9 cellular contexts compared by ENCODE assay signal in genomic region chr3:42547401-42547945, GRCh38. TPM values are rescaled to one million over a fixed set of nuclear protein-coding genes. Genes with fewer than 3 reads are reported as not detected.
DNase-seq lines count a peak whose midpoint lies in the region; ATAC-seq and TF ChIP-seq lines count a peak whose summit lies in the region.
"Had no signal": no experiment of that assay in that cellular context is flagged by ENCODE, and none has a peak within 500 bp of the region (broad histone marks: within the 10 kb centered on the region; RNA-seq: fewer than 3 reads in every experiment).

No MANE protein-coding gene starts in this region.

- TF ChIP-seq CTCF in foreskin keratinocyte (conservative IDR thresholded peaks at IDR 0.05) (peak; percentile 86), omental fat pad (IDR thresholded peaks at IDR 0.05) (peak in 2 of 3 donors; percentile 48 to 85), thyroid gland (IDR thresholded peaks at IDR 0.05) (peak; percentile 65 to 98 (median 71))

- H3K4me3 Mint-ChIP-seq in activated T-helper 2 cell treated with anti-CD3 and anti-CD28 coated beads, Interferon-gamma antibody, Interleukin-2, Interleukin-4, amounts not matched to agents 10 μg/mL and 5 μg/mL and 100 μg/mL, durations not matched to agents 14 hours and 24 hours and 36 hours (ENCODE audit: low read depth), result no peak overlapping the region

- 39 to 48% methylated on average over 7 of the region's 7 CpGs for WGBS in thyroid gland, 2 donors

- no peak overlapping the region for H3K27ac Mint-ChIP-seq in activated T-helper 2 cell treated with anti-CD3 and anti-CD28 coated beads, Interferon-gamma antibody, Interleukin-2, Interleukin-4, amounts not matched to agents 10 μg/mL and 5 μg/mL and 100 μg/mL, durations not matched to agents 14 hours and 24 hours and 36 hours

- H3K9me3 ChIP-seq in thyroid gland, result no peaks in the 10 kb centered on the region

- H3K27ac ChIP-seq in foreskin keratinocyte (no peak overlapping the region), thyroid gland (no peak overlapping the region)

- peak; percentile 58 for DNase-seq in Daoy (ENCODE audit: low read depth)
- DNase-seq in RKO (ENCODE audit: low spot score), result peak; percentile 55
- DNase-seq in activated T-helper 2 cell treated with anti-CD3 and anti-CD28 coated beads, Interferon-gamma antibody, Interleukin-2, Interleukin-4, amounts not matched to agents 10 μg/mL and 5 μg/mL and 100 μg/mL, durations not matched to agents 14 hours and 24 hours and 36 hours (ENCODE audit: low spot score), result peak; percentile 37
- peak in 1 of 2 donors; percentile 35 for DNase-seq in foreskin keratinocyte
- DNase-seq in omental fat pad (ENCODE audit: low spot score), result peak; percentile 51
- DNase-seq in thyroid gland, result peak; percentile 60 to 68

- intact Hi-C loops in activated T-helper 2 cell treated with anti-CD3 and anti-CD28 coated beads, Interferon-gamma antibody, Interleukin-2, Interleukin-4, amounts not matched to agents 10 μg/mL and 5 μg/mL and 100 μg/mL, durations not matched to agents 14 hours and 24 hours and 36 hours (cut with micrococcal nuclease), result loop anchor here (5.0 kb wide), 1 partner anchor 300 kb away; no protein-coding TSS in a partner anchor
- intact Hi-C loops in thyroid gland (cut with DNase I), result loop anchor here (10.0 kb wide), 1 partner anchor 293 kb away; no protein-coding TSS in a partner anchor

- H3K36me3 Mint-ChIP-seq in activated T-helper 2 cell treated with anti-CD3 and anti-CD28 coated beads, Interferon-gamma antibody, Interleukin-2, Interleukin-4, amounts not matched to agents 10 μg/mL and 5 μg/mL and 100 μg/mL, durations not matched to agents 14 hours and 24 hours and 36 hours (ENCODE audit: low read depth), result peaks cover 21% of the 10 kb centered on the region

- H3K9me3 Mint-ChIP-seq in activated T-helper 2 cell treated with anti-CD3 and anti-CD28 coated beads, Interferon-gamma antibody, Interleukin-2, Interleukin-4, amounts not matched to agents 10 μg/mL and 5 μg/mL and 100 μg/mL, durations not matched to agents 14 hours and 24 hours and 36 hours, result no peaks in the 10 kb centered on the region

- H3K27me3 ChIP-seq in foreskin keratinocyte (no peaks in the 10 kb centered on the region), thyroid gland (no peaks in the 10 kb centered on the region)

- H3K36me3 ChIP-seq in thyroid gland, result peaks cover 0 to 7% of the 10 kb centered on the region in 2 donors

- H3K4me1 Mint-ChIP-seq in activated T-helper 2 cell treated with anti-CD3 and anti-CD28 coated beads, Interferon-gamma antibody, Interleukin-2, Interleukin-4, amounts not matched to agents 10 μg/mL and 5 μg/mL and 100 μg/mL, durations not matched to agents 14 hours and 24 hours and 36 hours (ENCODE audit: low read depth), result peaks cover 3% of the 10 kb centered on the region

- H3K4me1 ChIP-seq in foreskin keratinocyte (no peaks in the 10 kb centered on the region), thyroid gland (peaks cover 12 to 21% of the 10 kb centered on the region in 2 donors)

- TF ChIP-seq POLR2A in thyroid gland (IDR thresholded peaks at IDR 0.05), result no peak

- H3K27me3 Mint-ChIP-seq in activated T-helper 2 cell treated with anti-CD3 and anti-CD28 coated beads, Interferon-gamma antibody, Interleukin-2, Interleukin-4, amounts not matched to agents 10 μg/mL and 5 μg/mL and 100 μg/mL, durations not matched to agents 14 hours and 24 hours and 36 hours (ENCODE audit: low read depth), result no peaks in the 10 kb centered on the region

- peak; percentile 60 for ATAC-seq in HG02885 (IDR thresholded peaks at IDR 0.05; ENCODE audit: poor library complexity, unreplicated experiment)
- peak; percentile 79 for ATAC-seq in foreskin keratinocyte
- ATAC-seq in omental fat pad (ENCODE audit: low FRiP score), result peak; percentile 40
- no peak for ATAC-seq in GM19023 (IDR thresholded peaks at IDR 0.05; ENCODE audit: unreplicated experiment)

- no peak overlapping the region for H3K4me3 ChIP-seq in thyroid gland (replicated peaks in 1 of 3)

RNA-seq across cellular contexts. Expression of gene SEC22C, which starts 34.3 kb away (rescaled TPM):
- 47.7 and 60.1 TPM in 2 replicates for total RNA-seq in Daoy (2014; rRNA removed; shearing (Covaris generic))
- 36.1 and 40.1 TPM in 2 replicates for total RNA-seq in activated T-helper 2 cell treated with anti-CD3 and anti-CD28 coated beads, Interferon-gamma antibody, Interleukin-2, Interleukin-4, amounts not matched to agents 10 μg/mL and 5 μg/mL and 100 μg/mL, durations not matched to agents 14 hours and 24 hours and 36 hours
- total RNA-seq in foreskin keratinocyte (54.8 and 59.8 TPM in 2 replicates), omental fat pad (10 to 100 TPM; 46.0 to 81.2 (median 56.1) TPM), thyroid gland (10 to 100 TPM; 59.9 to 66.4 (median 62.7) TPM)
- polyA plus RNA-seq in foreskin keratinocyte, result 34.9 and 40.5 TPM in 2 replicates

RNA-seq across cellular contexts. Expression of gene SS18L2, which starts 43.2 kb away (rescaled TPM):
- 27.4 and 38.1 TPM in 2 replicates for total RNA-seq in Daoy (2014; rRNA removed; shearing (Covaris generic))
- 62.4 and 67.1 TPM in 2 replicates for total RNA-seq in activated T-helper 2 cell treated with anti-CD3 and anti-CD28 coated beads, Interferon-gamma antibody, Interleukin-2, Interleukin-4, amounts not matched to agents 10 μg/mL and 5 μg/mL and 100 μg/mL, durations not matched to agents 14 hours and 24 hours and 36 hours
- total RNA-seq in foreskin keratinocyte, result 27.2 and 31.9 TPM in 2 replicates
- 41.9 and 50.1 TPM in 2 replicates for polyA plus RNA-seq in foreskin keratinocyte
- 10 to 100 TPM; 16.4 to 24.5 (median 19.5) TPM for total RNA-seq in omental fat pad
- total RNA-seq in thyroid gland, result 10 to 100 TPM; 16.0 to 54.0 (median 27.9) TPM

RNA-seq across cellular contexts. Expression of gene VIPR1, which starts 45.0 kb away (rescaled TPM):
- 19.3 and 31.7 TPM in 2 replicates for total RNA-seq in Daoy (2014; rRNA removed; shearing (Covaris generic))
- 0.51 and 0.52 TPM in 2 replicates for total RNA-seq in activated T-helper 2 cell treated with anti-CD3 and anti-CD28 coated beads, Interferon-gamma antibody, Interleukin-2, Interleukin-4, amounts not matched to agents 10 μg/mL and 5 μg/mL and 100 μg/mL, durations not matched to agents 14 hours and 24 hours and 36 hours
- total RNA-seq in foreskin keratinocyte (2.8 and 3.2 TPM in 2 replicates), omental fat pad (10 to 100 TPM in 1 of 4 donors, 1 to 10 TPM in 3; 2.9 to 73.8 (median 6.2) TPM), thyroid gland (100 to 1,000 TPM in 1 of 4 donors, 10 to 100 TPM in 2, 1 to 10 TPM in 1; 6.3 to 117 (median 26.0) TPM)
- 1.9 and 2.3 TPM in 2 replicates for polyA plus RNA-seq in foreskin keratinocyte
- total RNA-seq: dermis microvascular lymphatic vessel endothelial cell had no signal

RNA-seq across cellular contexts. Expression of gene NKTR, which starts 53.0 kb away (rescaled TPM):
- 10.7 and 15.5 TPM in 2 replicates for total RNA-seq in Daoy (2014; rRNA removed; shearing (Covaris generic))
- total RNA-seq in activated T-helper 2 cell treated with anti-CD3 and anti-CD28 coated beads, Interferon-gamma antibody, Interleukin-2, Interleukin-4, amounts not matched to agents 10 μg/mL and 5 μg/mL and 100 μg/mL, durations not matched to agents 14 hours and 24 hours and 36 hours, result 76.6 and 86.2 TPM in 2 replicates
- total RNA-seq in foreskin keratinocyte (24.7 and 26.9 TPM in 2 replicates), omental fat pad (100 to 1,000 TPM in 1 of 4 donors, 10 to 100 TPM in 3; 52.2 to 274 (median 91.1) TPM), thyroid gland (100 to 1,000 TPM; 157 to 383 (median 197) TPM)
- polyA plus RNA-seq in foreskin keratinocyte, result 3.3 and 3.5 TPM in 2 replicates
